In the genomic region with DNA sequence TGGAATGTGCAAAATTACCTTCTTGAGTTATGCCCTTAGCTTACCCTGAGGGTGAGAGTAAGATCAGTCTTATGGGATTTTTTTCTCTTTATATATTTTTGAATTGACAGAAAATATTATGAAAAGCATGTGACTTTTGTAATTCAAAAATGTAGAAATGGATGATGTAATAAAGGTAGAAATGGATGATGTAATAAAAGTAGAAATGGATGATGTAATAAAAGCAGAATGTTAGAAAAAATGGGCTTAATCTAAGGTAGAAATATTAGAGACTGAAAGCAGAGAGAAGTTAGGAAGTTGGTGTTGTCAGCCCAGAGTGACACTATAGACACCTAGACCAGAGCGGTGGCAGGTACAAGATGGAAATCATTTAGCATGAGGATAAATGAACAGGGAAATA, we compare ENCODE assay signal across 19 cellular contexts.
A peak's percentile ranks its signal among the peaks of the same experiment; 100 is the strongest.
DNase-seq lines count a peak whose midpoint lies in the region; ATAC-seq, FAIRE-seq and TF ChIP-seq lines count a peak whose summit lies in the region.
"Had no signal": no experiment of that assay in that cellular context is flagged by ENCODE, and none has a peak within 500 bp of the region (broad histone marks: within the 10 kb centered on the region; RNA-seq: fewer than 3 reads in every experiment).

No MANE protein-coding gene starts in this region.

- TF ChIP-seq CTCF in HepG2 (CRISPR knock-in tag; IDR thresholded peaks at IDR 0.05) = no peak
- TF ChIP-seq CTCF in right lobe of liver (IDR thresholded peaks at IDR 0.05) = no peak

- H3K79me2 ChIP-seq in HepG2 (ENCODE audit: insufficient read depth, low read length) = no peaks in the 10 kb centered on the region

- intact Hi-C loops in HepG2 (cut with micrococcal nuclease; ENCODE audit: unreplicated experiment) (no loop called here), right lobe of liver (cut with DNase I) (no loop called here)

- H3K4me1 ChIP-seq in HepG2 (ENCODE audit: insufficient read depth, low read length) = no peaks in the 10 kb centered on the region
- H3K4me1 ChIP-seq in right lobe of liver = no peaks in the 10 kb centered on the region
- H3K4me1 ChIP-seq: A549; BLaER1 treated with 17β-estradiol and CSF1 and Interleukin-3, amounts not matched to agents 10 nM and 100 nM; Caco-2 had no signal

- TF ChIP-seq POLR2A in HepG2 (IDR thresholded peaks at IDR 0.05; ENCODE audit: insufficient read depth in 1 of 2, low read depth in 2 of 2, low read length in 2 of 2) (no peak), right lobe of liver (IDR thresholded peaks at IDR 0.05) (no peak)

- H3K4me3 ChIP-seq in HepG2 (replicated peaks in 1 of 3; ENCODE audit: insufficient read depth in 1 of 3, low read depth in 2 of 3, low read length in 3 of 3) (no peak overlapping the region), right lobe of liver (no peak overlapping the region)
- H3K4me3 ChIP-seq: A549; BLaER1 treated with 17β-estradiol and CSF1 and Interleukin-3, amounts not matched to agents 10 nM and 100 nM had no signal

- no peaks in the 10 kb centered on the region for H3K27me3 ChIP-seq in HepG2 (ENCODE audit: control insufficient read depth in 1 of 2, insufficient read depth in 2 of 2, low read length in 2 of 2)
- no peaks in the 10 kb centered on the region for H3K27me3 ChIP-seq in right lobe of liver
- H3K27me3 ChIP-seq: BLaER1 treated with 17β-estradiol and CSF1 and Interleukin-3, amounts not matched to agents 10 nM and 100 nM had no signal

- H3K9me3 ChIP-seq in HepG2 (ENCODE audit: low read length) (no peaks in the 10 kb centered on the region), right lobe of liver (no peaks in the 10 kb centered on the region)
- H3K9me3 ChIP-seq: A549; BLaER1 treated with 17β-estradiol and CSF1 and Interleukin-3, amounts not matched to agents 10 nM and 100 nM; Caco-2 had no signal

- peak; percentile 40 for DNase-seq in DMS79 treated with DMSO at 0.1 percent for 48 hours (lab: John Stamatoyannopoulos, UW)
- DNase-seq in DMS79 (lab: John Stamatoyannopoulos, UW) = no peak
- DNase-seq in HepG2 (ENCODE audit: low spot score) = no peak
- DNase-seq in right lobe of liver = no peak
- DNase-seq in anterior cingulate cortex (lab: John Stamatoyannopoulos, UW) = no peak
- DNase-seq: AML-193; Caco-2; Calu3; CD4-positive, alpha-beta T cell; CD8-positive, alpha-beta T cell; GF-D8 had no signal

- 70% methylated on average over 1 of the region's 1 CpG for WGBS in HepG2 (ENCODE audit: low lambda C conversion rate)
- 78% methylated on average over 1 of the region's 1 CpG for WGBS in right lobe of liver (ENCODE audit: insufficient coverage, low coverage, low lambda C conversion rate, missing lambda C conversion rate)

- CTCF ChIA-PET in HepG2 (lab: Yijun Ruan, JAX; ENCODE audit: low intra/inter-chr PET ratio, low total read pairs) = no interaction called here

- TF ChIP-seq EP300 in HepG2 (IDR thresholded peaks at IDR 0.05; ENCODE audit: low read depth in 2 of 2, low read length in 2 of 2) (no peak), HepG2 (CRISPR knock-in tag; IDR thresholded peaks at IDR 0.05; ENCODE audit: borderline replicate concordance) (no peak)

- no TSS peak for BruUV-seq in HepG2 (replicated peaks; lab: Mats Ljungman, UMichigan)

- H3K4me2 ChIP-seq in HepG2 (ENCODE audit: low read depth, low read length) = no peak overlapping the region
- H3K4me2 ChIP-seq: A549; BLaER1 treated with 17β-estradiol and CSF1 and Interleukin-3, amounts not matched to agents 10 nM and 100 nM had no signal

- in situ Hi-C loops in HepG2 (cut with HindIII; ENCODE audit: extremely low pct_ligation_motif_present, low pct_unique_long_range_greater_than_20kb) = no loop called here

- FAIRE-seq in HepG2 (lab: Jason Lieb, UNC) = no peak
- FAIRE-seq: A549, D721Med, G401.6, GM12891, GM19239 had no signal

- ATAC-seq in HepG2 = no peak
- ATAC-seq in right lobe of liver = no peak
- ATAC-seq: A549; CD8-positive, alpha-beta T cell had no signal

- H2AFZ ChIP-seq in HepG2 (ENCODE audit: low read length) = no peak overlapping the region

- TF ChIP-seq RAD21 in HepG2 (CRISPR knock-in tag; IDR thresholded peaks at IDR 0.05) = no peak

- H3K9ac ChIP-seq in HepG2 (ENCODE audit: insufficient read depth, low read depth, low read length) = no peak overlapping the region
- H3K9ac ChIP-seq: BLaER1 treated with 17β-estradiol and CSF1 and Interleukin-3, amounts not matched to agents 10 nM and 100 nM had no signal

- H3K36me3 ChIP-seq in HepG2 (replicated peaks in 1 of 2; ENCODE audit: control insufficient read depth in 1 of 2, insufficient read depth in 2 of 2, low read length in 2 of 2) = no peaks in the 10 kb centered on the region
- no peaks in the 10 kb centered on the region for H3K36me3 ChIP-seq in right lobe of liver
- H3K36me3 ChIP-seq: BLaER1 treated with 17β-estradiol and CSF1 and Interleukin-3, amounts not matched to agents 10 nM and 100 nM had no signal

- no peaks in the 10 kb centered on the region for H4K20me1 ChIP-seq in HepG2 (ENCODE audit: insufficient read depth, low read length)
- H4K20me1 ChIP-seq: BLaER1 treated with 17β-estradiol and CSF1 and Interleukin-3, amounts not matched to agents 10 nM and 100 nM had no signal

- POLR2A ChIA-PET in HepG2 (lab: Yijun Ruan, JAX) = no interaction called here

- H3K27ac ChIP-seq in HepG2 (ENCODE audit: extremely low read length, insufficient read depth, low read length) = no peak overlapping the region
- H3K27ac ChIP-seq in right lobe of liver = no peak overlapping the region
- H3K27ac ChIP-seq: 22Rv1; A549; BLaER1 treated with 17β-estradiol and CSF1 and Interleukin-3, amounts not matched to agents 10 nM and 100 nM; C4-2B had no signal

TF ChIP-seq in HepG2, 621 proteins besides CTCF, POLR2A, EP300 and RAD21:
- TF ChIP-seq CREB1 (IDR thresholded peaks at IDR 0.05) (peak; percentile 66), CREB1 (CRISPR knock-in tag; IDR thresholded peaks at IDR 0.05) (no peak), FOSL1 (CRISPR knock-in tag; IDR thresholded peaks at IDR 0.05; ENCODE audit: borderline replicate concordance) (no peak), JDP2 (CRISPR knock-in tag; IDR thresholded peaks at IDR 0.05; ENCODE audit: borderline replicate concordance) (no peak), ZNF350 (CRISPR knock-in tag; IDR thresholded peaks at IDR 0.05; ENCODE audit: borderline replicate concordance, low read depth) (no peak), ATF7 (IDR thresholded peaks at IDR 0.05) (peak; percentile 98), ATF7 (CRISPR knock-in tag; IDR thresholded peaks at IDR 0.05) (no peak), ZNF652 (CRISPR knock-in tag; IDR thresholded peaks at IDR 0.05; ENCODE audit: borderline replicate concordance, low read depth) (no peak), ZMYM2 (CRISPR knock-in tag; IDR thresholded peaks at IDR 0.05) (no peak), ZNF605 (CRISPR knock-in tag; IDR thresholded peaks at IDR 0.05) (no peak), CEBPB (IDR thresholded peaks at IDR 0.05; ENCODE audit: borderline replicate concordance, low read depth, low read length) (peak; percentile 74), ZNF616 (CRISPR knock-in tag; IDR thresholded peaks at IDR 0.05; ENCODE audit: low read depth) (no peak), HNRNPUL1 (IDR thresholded peaks at IDR 0.05; ENCODE audit: low read depth, low read length) (no peak)
- TF ChIP-seq, protein P1, sequence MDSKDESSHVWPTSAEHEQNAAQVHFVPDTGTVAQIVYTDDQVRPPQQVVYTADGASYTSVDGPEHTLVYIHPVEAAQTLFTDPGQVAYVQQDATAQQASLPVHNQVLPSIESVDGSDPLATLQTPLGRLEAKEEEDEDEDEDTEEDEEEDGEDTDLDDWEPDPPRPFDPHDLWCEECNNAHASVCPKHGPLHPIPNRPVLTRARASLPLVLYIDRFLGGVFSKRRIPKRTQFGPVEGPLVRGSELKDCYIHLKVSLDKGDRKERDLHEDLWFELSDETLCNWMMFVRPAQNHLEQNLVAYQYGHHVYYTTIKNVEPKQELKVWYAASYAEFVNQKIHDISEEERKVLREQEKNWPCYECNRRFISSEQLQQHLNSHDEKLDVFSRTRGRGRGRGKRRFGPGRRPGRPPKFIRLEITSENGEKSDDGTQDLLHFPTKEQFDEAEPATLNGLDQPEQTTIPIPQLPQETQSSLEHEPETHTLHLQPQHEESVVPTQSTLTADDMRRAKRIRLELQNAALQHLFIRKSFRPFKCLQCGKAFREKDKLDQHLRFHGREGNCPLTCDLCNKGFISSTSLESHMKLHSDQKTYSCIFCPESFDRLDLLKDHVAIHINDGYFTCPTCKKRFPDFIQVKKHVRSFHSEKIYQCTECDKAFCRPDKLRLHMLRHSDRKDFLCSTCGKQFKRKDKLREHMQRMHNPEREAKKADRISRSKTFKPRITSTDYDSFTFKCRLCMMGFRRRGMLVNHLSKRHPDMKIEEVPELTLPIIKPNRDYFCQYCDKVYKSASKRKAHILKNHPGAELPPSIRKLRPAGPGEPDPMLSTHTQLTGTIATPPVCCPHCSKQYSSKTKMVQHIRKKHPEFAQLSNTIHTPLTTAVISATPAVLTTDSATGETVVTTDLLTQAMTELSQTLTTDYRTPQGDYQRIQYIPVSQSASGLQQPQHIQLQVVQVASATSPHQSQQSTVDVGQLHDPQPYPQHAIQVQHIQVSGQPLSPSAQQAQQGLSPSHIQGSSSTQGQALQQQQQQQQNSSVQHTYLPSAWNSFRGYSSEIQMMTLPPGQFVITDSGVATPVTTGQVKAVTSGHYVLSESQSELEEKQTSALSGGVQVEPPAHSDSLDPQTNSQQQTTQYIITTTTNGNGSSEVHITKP (CRISPR knock-in tag; IDR thresholded peaks at IDR 0.05; ENCODE audit: low read depth) = no peak
- TF ChIP-seq, protein P2, sequence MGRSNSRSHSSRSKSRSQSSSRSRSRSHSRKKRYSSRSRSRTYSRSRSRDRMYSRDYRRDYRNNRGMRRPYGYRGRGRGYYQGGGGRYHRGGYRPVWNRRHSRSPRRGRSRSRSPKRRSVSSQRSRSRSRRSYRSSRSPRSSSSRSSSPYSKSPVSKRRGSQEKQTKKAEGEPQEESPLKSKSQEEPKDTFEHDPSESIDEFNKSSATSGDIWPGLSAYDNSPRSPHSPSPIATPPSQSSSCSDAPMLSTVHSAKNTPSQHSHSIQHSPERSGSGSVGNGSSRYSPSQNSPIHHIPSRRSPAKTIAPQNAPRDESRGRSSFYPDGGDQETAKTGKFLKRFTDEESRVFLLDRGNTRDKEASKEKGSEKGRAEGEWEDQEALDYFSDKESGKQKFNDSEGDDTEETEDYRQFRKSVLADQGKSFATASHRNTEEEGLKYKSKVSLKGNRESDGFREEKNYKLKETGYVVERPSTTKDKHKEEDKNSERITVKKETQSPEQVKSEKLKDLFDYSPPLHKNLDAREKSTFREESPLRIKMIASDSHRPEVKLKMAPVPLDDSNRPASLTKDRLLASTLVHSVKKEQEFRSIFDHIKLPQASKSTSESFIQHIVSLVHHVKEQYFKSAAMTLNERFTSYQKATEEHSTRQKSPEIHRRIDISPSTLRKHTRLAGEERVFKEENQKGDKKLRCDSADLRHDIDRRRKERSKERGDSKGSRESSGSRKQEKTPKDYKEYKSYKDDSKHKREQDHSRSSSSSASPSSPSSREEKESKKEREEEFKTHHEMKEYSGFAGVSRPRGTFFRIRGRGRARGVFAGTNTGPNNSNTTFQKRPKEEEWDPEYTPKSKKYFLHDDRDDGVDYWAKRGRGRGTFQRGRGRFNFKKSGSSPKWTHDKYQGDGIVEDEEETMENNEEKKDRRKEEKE (IDR thresholded peaks at IDR 0.05) = no peak
